1 cellular context compared by ENCODE assay signal in genomic region chr2:237524631-237525030, GRCh38.
TF ChIP-seq lines count a peak whose summit lies in the region.

No MANE protein-coding gene starts in this region.

TF ChIP-seq in HepG2, 621 proteins besides CTCF, POLR2A, EP300 and RAD21 (continued from another document):
- TF ChIP-seq MXD1 (CRISPR knock-in tag; IDR thresholded peaks at IDR 0.05) (no peak), ZBED4 (CRISPR knock-in tag; IDR thresholded peaks at IDR 0.05; ENCODE audit: borderline replicate concordance) (peak; percentile 72; the same call in 1 of the 2 replicates), THAP9 (CRISPR knock-in tag; IDR thresholded peaks at IDR 0.05; ENCODE audit: borderline replicate concordance) (no peak), AKAP8 (CRISPR knock-in tag; IDR thresholded peaks at IDR 0.05) (no peak), POGZ (CRISPR knock-in tag; IDR thresholded peaks at IDR 0.05) (peak; percentile 37; the same call in 1 of the 2 replicates), KIAA2018 (CRISPR knock-in tag; IDR thresholded peaks at IDR 0.05; ENCODE audit: borderline replicate concordance) (no peak), ZNF296 (CRISPR knock-in tag; conservative IDR thresholded peaks at IDR 0.05) (no peak), HIC2 (CRISPR knock-in tag; IDR thresholded peaks at IDR 0.05; ENCODE audit: low read depth) (peak; percentile 38; the same call in 1 of the 2 replicates), PCBP2 (optimal IDR thresholded peaks at IDR 0.05; ENCODE audit: low read depth, low read length, poor library complexity, severe bottlenecking) (no peak), POLR2AphosphoS2 (IDR thresholded peaks at IDR 0.05; ENCODE audit: low read depth, low read length) (no peak), BCL6 (CRISPR knock-in tag; IDR thresholded peaks at IDR 0.05) (peak; percentile 41; the same call in 1 of the 2 replicates), ZFY (CRISPR knock-in tag; IDR thresholded peaks at IDR 0.05) (peak; percentile 66), CSRNP2 (CRISPR knock-in tag; conservative IDR thresholded peaks at IDR 0.05; ENCODE audit: low read depth) (no peak), DNMT1 (CRISPR knock-in tag; IDR thresholded peaks at IDR 0.05) (no peak)
TF ChIP-seq in HepG2: peak in this region for 36.
